22 cellular contexts compared by ENCODE assay signal in genomic region chr18:34840416-34840815, GRCh38.
DNase-seq lines count a peak whose midpoint lies in the region; TF ChIP-seq lines count a peak whose summit lies in the region.
"Had no signal": no experiment of that assay in that cellular context is flagged by ENCODE, and none has a peak within 500 bp of the region (broad histone marks: within the 10 kb centered on the region; RNA-seq: fewer than 3 reads in every experiment).

No MANE protein-coding gene starts in this region.

- H3K27ac ChIP-seq in dorsolateral prefrontal cortex (peak overlapping the region in 5 of 59 donors; percentile 1 to 80 (median 8)), neural progenitor cell (no peak overlapping the region)
- H3K27ac ChIP-seq: 22Rv1 had no signal

- H3K27ac Mint-ChIP-seq in mesothelial cell of epicardium = peak overlapping the region; percentile 22
- H3K27ac Mint-ChIP-seq in neural progenitor cell = no peak overlapping the region
- H3K27ac Mint-ChIP-seq: HFFc6, T-cell had no signal

- intact Hi-C loops in posterior vena cava (cut with DNase I) = no loop called here
- intact Hi-C loops in dorsolateral prefrontal cortex (cut with DNase I) = no loop called here

- no peaks in the 10 kb centered on the region for H3K36me3 ChIP-seq in neural progenitor cell

- H3K4me3 ChIP-seq in dorsolateral prefrontal cortex (no peak overlapping the region), neural progenitor cell (no peak overlapping the region)

- H3K4me1 Mint-ChIP-seq in mesothelial cell of epicardium (peaks cover 29% of the 10 kb centered on the region), neural progenitor cell (peaks cover 2% of the 10 kb centered on the region)
- H3K4me1 Mint-ChIP-seq: T-cell had no signal

- no peaks in the 10 kb centered on the region for H3K9me3 ChIP-seq in neural progenitor cell (ENCODE audit: low read depth)

- H2AFZ ChIP-seq in neural progenitor cell (replicated peaks) = no peak overlapping the region

- H3K4me3 Mint-ChIP-seq in mesothelial cell of epicardium (no peak overlapping the region), neural progenitor cell (no peak overlapping the region)
- H3K4me3 Mint-ChIP-seq: HFFc6, T-cell had no signal

- H3K9ac ChIP-seq in neural progenitor cell = no peak overlapping the region

- no peaks in the 10 kb centered on the region for H3K79me2 ChIP-seq in neural progenitor cell (ENCODE audit: low read depth)

- no peaks in the 10 kb centered on the region for H3K36me3 Mint-ChIP-seq in mesothelial cell of epicardium
- peaks cover 5% of the 10 kb centered on the region for H3K36me3 Mint-ChIP-seq in neural progenitor cell
- H3K36me3 Mint-ChIP-seq: T-cell had no signal

- H3K27me3 ChIP-seq in dorsolateral prefrontal cortex (no peaks in the 10 kb centered on the region), neural progenitor cell (no peaks in the 10 kb centered on the region)

- H3K4me1 ChIP-seq in neural progenitor cell = peaks cover 32% of the 10 kb centered on the region

- H3F3A ChIP-seq in neural progenitor cell (ENCODE audit: low read depth) = no peaks in the 10 kb centered on the region

- H3K27me3 Mint-ChIP-seq in mesothelial cell of epicardium (ENCODE audit: low read depth) = no peaks in the 10 kb centered on the region
- H3K27me3 Mint-ChIP-seq in neural progenitor cell (ENCODE audit: insufficient read depth, low read depth) = no peaks in the 10 kb centered on the region

- no peak overlapping the region for H3K4me2 ChIP-seq in neural progenitor cell

- H4K20me1 ChIP-seq in neural progenitor cell (ENCODE audit: low read depth) = no peaks in the 10 kb centered on the region

- peak in 2 of 3 experiments; percentile 32 to 79 for DNase-seq in NCI-H1417 (lab: John Stamatoyannopoulos, UW)
- no peak for DNase-seq in NCI-H1417 treated with DMSO at 0.1 percent for 48 hours (lab: John Stamatoyannopoulos, UW)
- DNase-seq in M059J (ENCODE audit: low read depth) = peak; percentile 3
- DNase-seq in SK-N-DZ (ENCODE audit: low spot score) = peak; percentile 25
- DNase-seq in mesothelial cell of epicardium (ENCODE audit: low spot score in 2 of 2, unreplicated experiment in 2 of 2) = no peak
- no peak for DNase-seq in posterior vena cava (ENCODE audit: low spot score)
- DNase-seq in dorsolateral prefrontal cortex = no peak
- DNase-seq in neural progenitor cell (ENCODE audit: low spot score) = no peak
- DNase-seq: COR-L47; DMS153; GF-D8; HFFc6; IMR-90; Karpas-422; NCI-H1105 treated with DMSO at 0.1 percent for 48 hours; NCI-H187; NCI-H2107; NCI-H526 treated with DMSO at 0.1 percent for 48 hours; NK-92 treated with Interleukin-12 subunit alpha and Interleukin-12 subunit beta, amount 100 ng/mL, for 24 hours; SHP77; T-cell had no signal

- H3K9me3 Mint-ChIP-seq in mesothelial cell of epicardium (peaks cover 4% of the 10 kb centered on the region), neural progenitor cell (no peaks in the 10 kb centered on the region)
- H3K9me3 Mint-ChIP-seq: HFFc6, T-cell had no signal

- TF ChIP-seq CTCF in mesothelial cell of epicardium (IDR thresholded peaks at IDR 0.05; ENCODE audit: unreplicated experiment) (no peak), dorsolateral prefrontal cortex (IDR thresholded peaks at IDR 0.05 in 54 of 56, conservative IDR thresholded peaks at IDR 0.05 in 2 of 56; ENCODE audit: low read depth in 1 of 56, partially characterized antibody in 56 of 56) (no peak), neural progenitor cell (IDR thresholded peaks at IDR 0.05) (no peak)

Comparison
In these comparisons a context has a peak if more than half of its experiments do, and no peak if none do; other contexts are left out.
1. DNase-seq: peak in NCI-H1417 (2 of 3), M059J (single experiment) and SK-N-DZ (single experiment); none in NCI-H1417 treated with DMSO at 0.1 percent for 48 hours (single experiment), mesothelial cell of epicardium (0 of 2), posterior vena cava (single experiment), dorsolateral prefrontal cortex (0 of 10) and neural progenitor cell (single experiment).